Comparison of ENCODE assay signal across 19 cellular contexts in the genomic region with DNA sequence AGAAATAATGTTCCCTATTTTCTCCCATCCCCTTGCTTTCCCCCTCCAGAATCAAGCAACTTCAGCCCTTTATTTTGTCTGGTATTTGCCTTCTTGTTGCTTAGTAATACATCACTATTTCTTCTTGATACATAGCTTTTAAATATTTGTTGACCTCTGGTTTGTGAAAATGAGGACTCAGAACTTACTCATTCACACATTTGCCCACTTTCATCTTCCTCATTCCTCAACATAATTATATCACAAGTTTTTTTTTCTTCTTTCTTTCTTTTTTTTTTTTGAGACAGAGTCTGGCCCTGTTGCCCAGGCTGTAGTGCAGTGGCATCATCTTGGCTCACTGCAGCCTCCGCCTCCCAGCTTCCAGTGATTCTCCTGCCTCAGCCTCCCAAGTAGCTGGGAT. TPM values are rescaled to one million over a fixed set of nuclear protein-coding genes. Genes with fewer than 3 reads are reported as not detected.
DNase-seq lines count a peak whose midpoint lies in the region; ATAC-seq and TF ChIP-seq lines count a peak whose summit lies in the region.
"Had no signal": no experiment of that assay in that cellular context is flagged by ENCODE, and none has a peak within 500 bp of the region (broad histone marks: within the 10 kb centered on the region; RNA-seq: fewer than 3 reads in every experiment).

No MANE protein-coding gene starts in this region.

- no peak overlapping the region for H3K4me3 Mint-ChIP-seq in activated naive CD4-positive, alpha-beta T cell treated with anti-CD3 and anti-CD28 coated beads, Interleukin-2, amount 50 U/mL, for 24 hours
- no peak overlapping the region for H3K4me3 Mint-ChIP-seq in effector memory CD8-positive, alpha-beta T cell
- H3K4me3 Mint-ChIP-seq in stimulated activated naive CD8-positive, alpha-beta T cell treated with anti-CD3 and anti-CD28 coated beads, Interleukin-15, amount 100 ng/mL, for 72 hours, result peak overlapping the region in 1 of 2 donors; percentile 60
- H3K4me3 Mint-ChIP-seq: H9, mesothelial cell of epicardium had no signal

- no peaks in the 10 kb centered on the region for H3K27me3 ChIP-seq in ascending aorta
- H3K27me3 ChIP-seq: heart left ventricle, MG63 had no signal

- peaks cover 51% of the 10 kb centered on the region for H3K4me1 Mint-ChIP-seq in activated naive CD4-positive, alpha-beta T cell treated with anti-CD3 and anti-CD28 coated beads, Interleukin-2, amount 50 U/mL, for 24 hours
- peaks cover 20 to 21% of the 10 kb centered on the region in 2 donors for H3K4me1 Mint-ChIP-seq in effector memory CD8-positive, alpha-beta T cell (ENCODE audit: low read depth in 2 of 2)
- peaks cover 36% of the 10 kb centered on the region for H3K4me1 Mint-ChIP-seq in stimulated activated naive CD8-positive, alpha-beta T cell treated with anti-CD3 and anti-CD28 coated beads, Interleukin-15, amount 100 ng/mL, for 72 hours

- H3K9me3 Mint-ChIP-seq in activated naive CD4-positive, alpha-beta T cell treated with anti-CD3 and anti-CD28 coated beads, Interleukin-2, amount 50 U/mL, for 24 hours, result no peaks in the 10 kb centered on the region
- H3K9me3 Mint-ChIP-seq in effector memory CD8-positive, alpha-beta T cell, result no peaks in the 10 kb centered on the region
- no peaks in the 10 kb centered on the region for H3K9me3 Mint-ChIP-seq in stimulated activated naive CD8-positive, alpha-beta T cell treated with anti-CD3 and anti-CD28 coated beads, Interleukin-15, amount 100 ng/mL, for 72 hours

- TF ChIP-seq CTCF in ascending aorta (IDR thresholded peaks at IDR 0.05), result no peak

- peaks cover 19% of the 10 kb centered on the region for H3K36me3 Mint-ChIP-seq in activated naive CD4-positive, alpha-beta T cell treated with anti-CD3 and anti-CD28 coated beads, Interleukin-2, amount 50 U/mL, for 24 hours
- peaks cover 40% of the 10 kb centered on the region for H3K36me3 Mint-ChIP-seq in effector memory CD8-positive, alpha-beta T cell (ENCODE audit: insufficient read depth)

- H3K36me3 ChIP-seq in ascending aorta, result peaks cover 4 to 16% of the 10 kb centered on the region in 2 donors

- no peak overlapping the region for H3K27ac ChIP-seq in ascending aorta
- H3K27ac ChIP-seq: heart left ventricle, SK-N-MC had no signal

- no peak for ATAC-seq in effector memory CD8-positive, alpha-beta T cell (replicated peaks)
- peak; percentile 56 for ATAC-seq in stimulated activated naive CD8-positive, alpha-beta T cell treated with anti-CD3 and anti-CD28 coated beads, Interleukin-15, amount 100 ng/mL, for 72 hours
- no peak for ATAC-seq in GM21737 (IDR thresholded peaks at IDR 0.05; ENCODE audit: unreplicated experiment)
- no peak for ATAC-seq in esophagus mucosa
- ATAC-seq: heart left ventricle had no signal

- H3K27ac Mint-ChIP-seq in activated naive CD4-positive, alpha-beta T cell treated with anti-CD3 and anti-CD28 coated beads, Interleukin-2, amount 50 U/mL, for 24 hours, result peak overlapping the region; percentile 8
- H3K27ac Mint-ChIP-seq in effector memory CD8-positive, alpha-beta T cell, result peak overlapping the region; percentile 54 to 56
- H3K27ac Mint-ChIP-seq in stimulated activated naive CD8-positive, alpha-beta T cell treated with anti-CD3 and anti-CD28 coated beads, Interleukin-15, amount 100 ng/mL, for 72 hours, result peak overlapping the region; percentile 92 to 95
- H3K27ac Mint-ChIP-seq: mesothelial cell of epicardium had no signal

- peaks cover 0 to 6% of the 10 kb centered on the region in 2 donors for H3K4me1 ChIP-seq in ascending aorta

- no peak for DNase-seq in activated naive CD4-positive, alpha-beta T cell treated with anti-CD3 and anti-CD28 coated beads, Interleukin-2, amount 50 U/mL, for 16 hours
- peak; percentile 57 for DNase-seq in MV-4-11 (lab: John Stamatoyannopoulos, UW)
- DNase-seq in effector memory CD8-positive, alpha-beta T cell, result no peak
- DNase-seq in stimulated activated naive CD8-positive, alpha-beta T cell treated with anti-CD3 and anti-CD28 coated beads, Interleukin-15, amount 100 ng/mL, for 72 hours, result no peak
- no peak for DNase-seq in ascending aorta (ENCODE audit: low spot score in 2 of 2)
- DNase-seq: cortex of kidney, erythroblast, GF-D8, H9, heart left ventricle, islet precursor cell, MG63, NCI-H1930, NCI-H524 had no signal

- H3K9me3 ChIP-seq in ascending aorta, result no peaks in the 10 kb centered on the region
- H3K9me3 ChIP-seq: heart left ventricle, MG63 had no signal

- no peaks in the 10 kb centered on the region for H3K27me3 Mint-ChIP-seq in activated naive CD4-positive, alpha-beta T cell treated with anti-CD3 and anti-CD28 coated beads, Interleukin-2, amount 50 U/mL, for 24 hours
- no peaks in the 10 kb centered on the region for H3K27me3 Mint-ChIP-seq in effector memory CD8-positive, alpha-beta T cell
- no peaks in the 10 kb centered on the region for H3K27me3 Mint-ChIP-seq in stimulated activated naive CD8-positive, alpha-beta T cell treated with anti-CD3 and anti-CD28 coated beads, Interleukin-15, amount 100 ng/mL, for 72 hours

- H3K4me3 ChIP-seq in ascending aorta, result no peak overlapping the region
- H3K4me3 ChIP-seq: heart left ventricle, MG63, SK-N-MC had no signal

- intact Hi-C loops in ascending aorta (cut with DNase I), result no loop called here

RNA-seq across cellular contexts. Expression of a gene that starts 28.9 kb away (rescaled TPM):
- total RNA-seq in esophagus mucosa, result 68.2 TPM
- total RNA-seq in ascending aorta, result 10.7 TPM

RNA-seq across cellular contexts. Expression of a gene that starts 29.9 kb away (rescaled TPM):
- 35.5 TPM for total RNA-seq in esophagus mucosa
- 6.4 TPM for total RNA-seq in ascending aorta

RNA-seq across cellular contexts. Expression of a gene that starts 51.2 kb away (rescaled TPM):
- total RNA-seq in esophagus mucosa (0.28 TPM), ascending aorta (2.8 TPM)

Comparison
In these comparisons a context has a peak if more than half of its experiments do, and no peak if none do; other contexts are left out.
1. H3K27ac Mint-ChIP-seq: peak in every context shown above with its lines; median percentile 94 in stimulated activated naive CD8-positive, alpha-beta T cell treated with anti-CD3 and anti-CD28 coated beads, Interleukin-15, amount 100 ng/mL, for 72 hours; 55 in effector memory CD8-positive, alpha-beta T cell; 8 in activated naive CD4-positive, alpha-beta T cell treated with anti-CD3 and anti-CD28 coated beads, Interleukin-2, amount 50 U/mL, for 24 hours.